In genomic region chr9:97880336-97880735, GRCh38 we compare ENCODE assay signal across 23 cellular contexts. TPM values are rescaled to one million over a fixed set of nuclear protein-coding genes. Genes with fewer than 3 reads are reported as not detected.
"Had no signal": no experiment of that assay in that cellular context is flagged by ENCODE, and none has a peak within 500 bp of the region (broad histone marks: within the 10 kb centered on the region; RNA-seq: fewer than 3 reads in every experiment).

No MANE protein-coding gene starts in this region.

- H3K9me3 Mint-ChIP-seq: activated CD8-positive, alpha-beta T cell treated with anti-CD3 and anti-CD28 coated beads for 36 hours; activated T-cell treated with anti-CD3 and anti-CD28 coated beads, Interleukin-2, amount 50 U/mL, for 72 hours; neural crest cell; T-helper 2 cell treated with Interferon-gamma antibody and Interleukin-4, amounts not matched to agents 5 μg/mL and 100 μg/mL, for 36 hours had no signal

- H3K4me3 ChIP-seq: coronary artery, left ventricle myocardium inferior, sigmoid colon, upper lobe of right lung had no signal

- H3K27ac Mint-ChIP-seq: activated CD8-positive, alpha-beta T cell treated with anti-CD3 and anti-CD28 coated beads for 36 hours; activated T-cell treated with anti-CD3 and anti-CD28 coated beads, Interleukin-2, amount 50 U/mL, for 72 hours; T-helper 2 cell treated with Interferon-gamma antibody and Interleukin-4, amounts not matched to agents 5 μg/mL and 100 μg/mL, for 36 hours had no signal

- H3K27me3 Mint-ChIP-seq: activated CD8-positive, alpha-beta T cell treated with anti-CD3 and anti-CD28 coated beads for 36 hours had no signal

- H3K27me3 ChIP-seq: sigmoid colon, upper lobe of right lung had no signal

- H3K36me3 ChIP-seq: left ventricle myocardium inferior, sigmoid colon, upper lobe of right lung had no signal

- H3K9me3 ChIP-seq: left ventricle myocardium inferior, sigmoid colon, upper lobe of right lung had no signal

- ATAC-seq: activated CD8-positive, alpha-beta T cell treated with anti-CD3 and anti-CD28 coated beads for 36 hours; activated T-cell treated with anti-CD3 and anti-CD28 coated beads, Interleukin-2, amount 50 U/mL, for 72 hours; upper lobe of right lung had no signal

- DNase-seq: activated CD8-positive, alpha-beta memory T cell treated with anti-CD3 and anti-CD28 coated beads, Interleukin-2, amount 50 U/mL, for 4 hours; activated CD8-positive, alpha-beta T cell treated with anti-CD3 and anti-CD28 coated beads for 36 hours; activated naive CD4-positive, alpha-beta T cell; activated T-cell treated with anti-CD3 and anti-CD28 coated beads, Interleukin-2, amount 50 U/mL, for 72 hours; central memory CD4-positive, alpha-beta T cell; effector CD8-positive, alpha-beta T cell; foreskin melanocyte; head of caudate nucleus; islet precursor cell; left ventricle myocardium inferior; sigmoid colon; stimulated activated CD4-positive, alpha-beta T cell treated with anti-CD3 and anti-CD28 coated beads, Interleukin-2, amount 100 ng/mL, for 48 hours; stimulated activated naive CD4-positive, alpha-beta T cell treated with Interleukin-2 at 50 U/mL for 16 hours; upper lobe of right lung had no signal

- H3K4me1 Mint-ChIP-seq: neural crest cell had no signal

- H3K27ac ChIP-seq: coronary artery, left ventricle myocardium inferior, sigmoid colon, upper lobe of right lung, VCaP had no signal

- H3K4me3 Mint-ChIP-seq: activated CD8-positive, alpha-beta T cell treated with anti-CD3 and anti-CD28 coated beads for 36 hours; activated T-cell treated with anti-CD3 and anti-CD28 coated beads, Interleukin-2, amount 50 U/mL, for 72 hours; neural crest cell; T-helper 2 cell treated with Interferon-gamma antibody and Interleukin-4, amounts not matched to agents 5 μg/mL and 100 μg/mL, for 36 hours had no signal

RNA-seq across cellular contexts. Expression of gene FOXE1, which starts 27.3 kb away (rescaled TPM):
- total RNA-seq: left ventricle myocardium inferior, mesenteric fat pad, myocyte, neural crest cell, osteocyte, pulmonary artery endothelial cell, sigmoid colon, temporal lobe, upper lobe of right lung had no signal
- polyA plus RNA-seq: sigmoid colon had no signal

RNA-seq across cellular contexts. Expression of gene HEMGN, which starts 57.6 kb away (rescaled TPM):
- total RNA-seq: mesenteric fat pad, neural crest cell, osteocyte, pulmonary artery endothelial cell, sigmoid colon, upper lobe of right lung had no signal
